In the genomic region with DNA sequence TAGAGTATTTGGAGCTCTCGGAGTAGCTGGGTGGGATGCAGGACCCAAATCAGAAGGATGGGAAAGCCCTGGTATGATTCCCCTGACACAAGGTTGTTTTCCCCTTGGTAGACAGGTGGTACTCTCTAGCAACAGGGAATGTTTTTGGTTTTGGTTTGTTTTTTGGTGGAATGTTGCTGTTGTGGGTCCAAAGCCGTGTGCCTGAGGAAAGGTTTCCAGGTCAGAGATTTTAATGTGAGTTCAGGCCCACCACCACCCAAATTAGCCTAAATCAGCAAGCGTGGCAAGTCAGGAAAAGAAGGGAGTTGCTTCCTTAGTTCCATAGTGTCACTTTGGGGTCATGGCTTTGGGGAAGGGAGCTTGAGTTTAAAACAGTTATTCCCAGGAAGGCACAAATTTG, we compare ENCODE assay signal across 1 cellular context.
TF ChIP-seq lines count a peak whose summit lies in the region.

No MANE protein-coding gene starts in this region.

TF ChIP-seq in HepG2, 621 proteins besides CTCF, POLR2A, EP300 and RAD21 (continued from another document):
- TF ChIP-seq, protein P1, sequence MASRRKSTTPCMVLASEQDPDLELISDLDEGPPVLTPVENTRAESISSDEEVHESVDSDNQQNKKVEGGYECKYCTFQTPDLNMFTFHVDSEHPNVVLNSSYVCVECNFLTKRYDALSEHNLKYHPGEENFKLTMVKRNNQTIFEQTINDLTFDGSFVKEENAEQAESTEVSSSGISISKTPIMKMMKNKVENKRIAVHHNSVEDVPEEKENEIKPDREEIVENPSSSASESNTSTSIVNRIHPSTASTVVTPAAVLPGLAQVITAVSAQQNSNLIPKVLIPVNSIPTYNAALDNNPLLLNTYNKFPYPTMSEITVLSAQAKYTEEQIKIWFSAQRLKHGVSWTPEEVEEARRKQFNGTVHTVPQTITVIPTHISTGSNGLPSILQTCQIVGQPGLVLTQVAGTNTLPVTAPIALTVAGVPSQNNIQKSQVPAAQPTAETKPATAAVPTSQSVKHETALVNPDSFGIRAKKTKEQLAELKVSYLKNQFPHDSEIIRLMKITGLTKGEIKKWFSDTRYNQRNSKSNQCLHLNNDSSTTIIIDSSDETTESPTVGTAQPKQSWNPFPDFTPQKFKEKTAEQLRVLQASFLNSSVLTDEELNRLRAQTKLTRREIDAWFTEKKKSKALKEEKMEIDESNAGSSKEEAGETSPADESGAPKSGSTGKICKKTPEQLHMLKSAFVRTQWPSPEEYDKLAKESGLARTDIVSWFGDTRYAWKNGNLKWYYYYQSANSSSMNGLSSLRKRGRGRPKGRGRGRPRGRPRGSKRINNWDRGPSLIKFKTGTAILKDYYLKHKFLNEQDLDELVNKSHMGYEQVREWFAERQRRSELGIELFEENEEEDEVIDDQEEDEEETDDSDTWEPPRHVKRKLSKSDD (CRISPR knock-in tag; IDR thresholded peaks at IDR 0.05; ENCODE audit: low read depth) = no peak
- TF ChIP-seq ZNF383 (CRISPR knock-in tag; IDR thresholded peaks at IDR 0.05; ENCODE audit: borderline replicate concordance) = no peak
- TF ChIP-seq, protein P2, sequence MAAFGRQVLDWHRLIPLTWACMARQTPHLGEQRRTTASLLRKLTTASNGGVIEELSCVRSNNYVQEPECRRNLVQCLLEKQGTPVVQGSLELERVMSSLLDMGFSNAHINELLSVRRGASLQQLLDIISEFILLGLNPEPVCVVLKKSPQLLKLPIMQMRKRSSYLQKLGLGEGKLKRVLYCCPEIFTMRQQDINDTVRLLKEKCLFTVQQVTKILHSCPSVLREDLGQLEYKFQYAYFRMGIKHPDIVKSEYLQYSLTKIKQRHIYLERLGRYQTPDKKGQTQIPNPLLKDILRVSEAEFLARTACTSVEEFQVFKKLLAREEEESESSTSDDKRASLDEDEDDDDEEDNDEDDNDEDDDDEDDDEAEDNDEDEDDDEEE (CRISPR knock-in tag; IDR thresholded peaks at IDR 0.05) = no peak
TF ChIP-seq in HepG2: peak in this region for 0.
